ENCODE assay signal across 1 cellular context in the genomic region with DNA sequence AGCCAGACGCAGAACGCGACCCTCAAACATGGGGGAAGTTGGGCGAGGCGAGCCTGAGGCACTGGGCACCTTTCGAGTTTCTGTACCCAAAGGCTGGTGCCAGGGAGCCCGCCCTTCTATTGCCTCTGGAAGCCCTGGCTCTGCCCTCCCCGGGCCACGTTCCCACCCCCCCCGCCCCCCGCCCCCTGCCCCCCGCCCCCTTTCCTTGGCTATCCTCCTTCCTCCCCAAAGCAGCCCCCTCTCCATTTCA.
TF ChIP-seq lines count a peak whose summit lies in the region.

No MANE protein-coding gene starts in this region.

TF ChIP-seq in GM12878, 131 proteins besides CTCF, POLR2A, EP300 and RAD21:
- TF ChIP-seq CBX3 (IDR thresholded peaks at IDR 0.05; ENCODE audit: borderline replicate concordance, low read depth) (no peak), STAT3 (IDR thresholded peaks at IDR 0.05; ENCODE audit: low read depth, low read length) (no peak), CHD1 (IDR thresholded peaks at IDR 0.05; ENCODE audit: low read depth, low read length) (no peak), CUX1 (IDR thresholded peaks at IDR 0.05; ENCODE audit: insufficient replicate concordance, low read depth, low read length) (no peak), CBFB (IDR thresholded peaks at IDR 0.05; ENCODE audit: low read depth) (no peak), CBX5 (IDR thresholded peaks at IDR 0.05; ENCODE audit: low read depth) (no peak), MLLT1 (IDR thresholded peaks at IDR 0.05) (no peak), ZNF24 (IDR thresholded peaks at IDR 0.05) (no peak), SMAD5 (IDR thresholded peaks at IDR 0.05; ENCODE audit: low read depth) (no peak), JUNB (IDR thresholded peaks at IDR 0.05) (no peak), WRNIP1 (IDR thresholded peaks at IDR 0.05; ENCODE audit: borderline replicate concordance, low read depth, low read length) (no peak), SIN3A (IDR thresholded peaks at IDR 0.05; ENCODE audit: low read depth, low read length) (no peak), PBX3 (IDR thresholded peaks at IDR 0.05; ENCODE audit: insufficient replicate concordance, low read depth, low read length) (no peak), POLR2AphosphoS2 (IDR thresholded peaks at IDR 0.05; ENCODE audit: low read depth, low read length) (no peak), ZBED1 (IDR thresholded peaks at IDR 0.05; ENCODE audit: borderline replicate concordance) (no peak)
- TF ChIP-seq, protein P1, sequence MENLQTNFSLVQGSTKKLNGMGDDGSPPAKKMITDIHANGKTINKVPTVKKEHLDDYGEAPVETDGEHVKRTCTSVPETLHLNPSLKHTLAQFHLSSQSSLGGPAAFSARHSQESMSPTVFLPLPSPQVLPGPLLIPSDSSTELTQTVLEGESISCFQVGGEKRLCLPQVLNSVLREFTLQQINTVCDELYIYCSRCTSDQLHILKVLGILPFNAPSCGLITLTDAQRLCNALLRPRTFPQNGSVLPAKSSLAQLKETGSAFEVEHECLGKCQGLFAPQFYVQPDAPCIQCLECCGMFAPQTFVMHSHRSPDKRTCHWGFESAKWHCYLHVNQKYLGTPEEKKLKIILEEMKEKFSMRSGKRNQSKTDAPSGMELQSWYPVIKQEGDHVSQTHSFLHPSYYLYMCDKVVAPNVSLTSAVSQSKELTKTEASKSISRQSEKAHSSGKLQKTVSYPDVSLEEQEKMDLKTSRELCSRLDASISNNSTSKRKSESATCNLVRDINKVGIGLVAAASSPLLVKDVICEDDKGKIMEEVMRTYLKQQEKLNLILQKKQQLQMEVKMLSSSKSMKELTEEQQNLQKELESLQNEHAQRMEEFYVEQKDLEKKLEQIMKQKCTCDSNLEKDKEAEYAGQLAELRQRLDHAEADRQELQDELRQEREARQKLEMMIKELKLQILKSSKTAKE (IDR thresholded peaks at IDR 0.05; ENCODE audit: low read depth, poor library complexity, severe bottlenecking): no peak
- TF ChIP-seq, protein P2, sequence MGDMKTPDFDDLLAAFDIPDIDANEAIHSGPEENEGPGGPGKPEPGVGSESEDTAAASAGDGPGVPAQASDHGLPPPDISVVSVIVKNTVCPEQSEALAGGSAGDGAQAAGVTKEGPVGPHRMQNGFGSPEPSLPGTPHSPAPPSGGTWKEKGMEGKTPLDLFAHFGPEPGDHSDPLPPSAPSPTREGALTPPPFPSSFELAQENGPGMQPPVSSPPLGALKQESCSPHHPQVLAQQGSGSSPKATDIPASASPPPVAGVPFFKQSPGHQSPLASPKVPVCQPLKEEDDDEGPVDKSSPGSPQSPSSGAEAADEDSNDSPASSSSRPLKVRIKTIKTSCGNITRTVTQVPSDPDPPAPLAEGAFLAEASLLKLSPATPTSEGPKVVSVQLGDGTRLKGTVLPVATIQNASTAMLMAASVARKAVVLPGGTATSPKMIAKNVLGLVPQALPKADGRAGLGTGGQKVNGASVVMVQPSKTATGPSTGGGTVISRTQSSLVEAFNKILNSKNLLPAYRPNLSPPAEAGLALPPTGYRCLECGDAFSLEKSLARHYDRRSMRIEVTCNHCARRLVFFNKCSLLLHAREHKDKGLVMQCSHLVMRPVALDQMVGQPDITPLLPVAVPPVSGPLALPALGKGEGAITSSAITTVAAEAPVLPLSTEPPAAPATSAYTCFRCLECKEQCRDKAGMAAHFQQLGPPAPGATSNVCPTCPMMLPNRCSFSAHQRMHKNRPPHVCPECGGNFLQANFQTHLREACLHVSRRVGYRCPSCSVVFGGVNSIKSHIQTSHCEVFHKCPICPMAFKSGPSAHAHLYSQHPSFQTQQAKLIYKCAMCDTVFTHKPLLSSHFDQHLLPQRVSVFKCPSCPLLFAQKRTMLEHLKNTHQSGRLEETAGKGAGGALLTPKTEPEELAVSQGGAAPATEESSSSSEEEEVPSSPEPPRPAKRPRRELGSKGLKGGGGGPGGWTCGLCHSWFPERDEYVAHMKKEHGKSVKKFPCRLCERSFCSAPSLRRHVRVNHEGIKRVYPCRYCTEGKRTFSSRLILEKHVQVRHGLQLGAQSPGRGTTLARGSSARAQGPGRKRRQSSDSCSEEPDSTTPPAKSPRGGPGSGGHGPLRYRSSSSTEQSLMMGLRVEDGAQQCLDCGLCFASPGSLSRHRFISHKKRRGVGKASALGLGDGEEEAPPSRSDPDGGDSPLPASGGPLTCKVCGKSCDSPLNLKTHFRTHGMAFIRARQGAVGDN (IDR thresholded peaks at IDR 0.05): no peak
- TF ChIP-seq, protein P3, sequence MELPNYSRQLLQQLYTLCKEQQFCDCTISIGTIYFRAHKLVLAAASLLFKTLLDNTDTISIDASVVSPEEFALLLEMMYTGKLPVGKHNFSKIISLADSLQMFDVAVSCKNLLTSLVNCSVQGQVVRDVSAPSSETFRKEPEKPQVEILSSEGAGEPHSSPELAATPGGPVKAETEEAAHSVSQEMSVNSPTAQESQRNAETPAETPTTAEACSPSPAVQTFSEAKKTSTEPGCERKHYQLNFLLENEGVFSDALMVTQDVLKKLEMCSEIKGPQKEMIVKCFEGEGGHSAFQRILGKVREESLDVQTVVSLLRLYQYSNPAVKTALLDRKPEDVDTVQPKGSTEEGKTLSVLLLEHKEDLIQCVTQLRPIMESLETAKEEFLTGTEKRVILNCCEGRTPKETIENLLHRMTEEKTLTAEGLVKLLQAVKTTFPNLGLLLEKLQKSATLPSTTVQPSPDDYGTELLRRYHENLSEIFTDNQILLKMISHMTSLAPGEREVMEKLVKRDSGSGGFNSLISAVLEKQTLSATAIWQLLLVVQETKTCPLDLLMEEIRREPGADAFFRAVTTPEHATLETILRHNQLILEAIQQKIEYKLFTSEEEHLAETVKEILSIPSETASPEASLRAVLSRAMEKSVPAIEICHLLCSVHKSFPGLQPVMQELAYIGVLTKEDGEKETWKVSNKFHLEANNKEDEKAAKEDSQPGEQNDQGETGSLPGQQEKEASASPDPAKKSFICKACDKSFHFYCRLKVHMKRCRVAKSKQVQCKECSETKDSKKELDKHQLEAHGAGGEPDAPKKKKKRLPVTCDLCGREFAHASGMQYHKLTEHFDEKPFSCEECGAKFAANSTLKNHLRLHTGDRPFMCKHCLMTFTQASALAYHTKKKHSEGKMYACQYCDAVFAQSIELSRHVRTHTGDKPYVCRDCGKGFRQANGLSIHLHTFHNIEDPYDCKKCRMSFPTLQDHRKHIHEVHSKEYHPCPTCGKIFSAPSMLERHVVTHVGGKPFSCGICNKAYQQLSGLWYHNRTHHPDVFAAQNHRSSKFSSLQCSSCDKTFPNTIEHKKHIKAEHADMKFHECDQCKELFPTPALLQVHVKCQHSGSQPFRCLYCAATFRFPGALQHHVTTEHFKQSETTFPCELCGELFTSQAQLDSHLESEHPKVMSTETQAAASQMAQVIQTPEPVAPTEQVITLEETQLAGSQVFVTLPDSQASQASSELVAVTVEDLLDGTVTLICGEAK (IDR thresholded peaks at IDR 0.05; ENCODE audit: borderline replicate concordance): no peak
